Comparison of ENCODE assay signal across 8 cellular contexts in the genomic region with DNA sequence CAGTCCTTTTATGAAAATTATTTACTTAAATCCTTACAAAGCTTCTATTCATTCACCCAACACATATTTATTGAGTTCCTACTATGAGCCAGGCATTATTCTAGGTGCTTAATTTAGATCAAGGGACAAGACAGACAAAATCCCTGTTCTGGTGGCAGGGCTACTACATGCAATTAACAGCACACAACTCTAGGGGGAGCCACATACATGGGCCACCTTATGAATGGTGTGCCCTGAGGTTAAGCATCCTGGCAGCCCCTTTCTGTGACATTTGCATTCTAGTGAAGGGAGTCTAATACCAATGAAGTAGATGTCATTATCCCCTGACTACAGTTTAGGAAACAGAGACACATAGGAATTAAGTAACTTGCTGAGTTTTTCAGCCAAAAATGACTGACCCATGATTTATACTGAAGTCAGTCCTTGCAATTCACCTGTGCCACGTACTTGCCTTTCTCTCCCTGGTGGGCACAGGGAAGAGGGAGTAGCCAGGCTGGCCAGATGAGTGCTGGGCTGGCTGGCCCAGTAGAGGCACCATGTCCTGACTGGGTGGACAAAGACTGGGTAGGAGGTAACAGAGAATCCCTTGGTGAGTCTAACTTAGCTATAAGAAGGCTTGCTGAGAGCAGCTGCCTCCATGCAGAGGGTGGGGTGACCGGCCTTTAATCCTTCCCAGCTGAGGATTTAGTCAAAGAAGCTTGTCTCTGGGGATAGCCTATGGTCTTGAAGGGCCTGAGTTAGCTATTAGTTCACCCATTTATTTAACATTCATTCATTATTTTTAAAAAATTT. TPM values are rescaled to one million over a fixed set of nuclear protein-coding genes. Genes with fewer than 3 reads are reported as not detected.
DNase-seq lines count a peak whose midpoint lies in the region; ATAC-seq and TF ChIP-seq lines count a peak whose summit lies in the region.

No MANE protein-coding gene starts in this region.

- no peak overlapping the region for H3K4me3 ChIP-seq in colonic mucosa
- H3K4me3 ChIP-seq in CD8-positive, alpha-beta memory T cell (ENCODE audit: low read length) = no peak overlapping the region

- H3K27me3 Mint-ChIP-seq in stimulated activated naive CD8-positive, alpha-beta T cell treated with anti-CD3 and anti-CD28 coated beads, Interleukin-15, amount 100 ng/mL, for 72 hours = peaks cover 75% of the 10 kb centered on the region
- H3K27me3 Mint-ChIP-seq in CD8-positive, alpha-beta memory T cell = peaks cover 31 to 49% of the 10 kb centered on the region in 2 donors

- peak; percentile 30 to 35 for DNase-seq in activated T-cell treated with anti-CD3 and anti-CD28 coated beads, Interleukin-2, amount 50 U/mL, for 48 hours
- no peak for DNase-seq in activated T-cell treated with anti-CD3 and anti-CD28 coated beads, Interleukin-2, amount 50 U/mL, for 1 hour
- DNase-seq in NCI-H69 (lab: John Stamatoyannopoulos, UW) = peak; percentile 70
- DNase-seq in colonic mucosa = peak; percentile 39
- peak; percentile 7 to 15 for DNase-seq in stimulated activated naive CD8-positive, alpha-beta T cell treated with anti-CD3 and anti-CD28 coated beads, Interleukin-15, amount 100 ng/mL, for 72 hours
- no peak for DNase-seq in activated effector memory CD4-positive, alpha-beta T cell treated with anti-CD3 and anti-CD28 coated beads, Interleukin-2, amount 50 U/mL, for 16 hours
- DNase-seq in GM19238 (ENCODE audit: insufficient read length, low spot score) = no peak
- DNase-seq in CD8-positive, alpha-beta memory T cell = no peak

- H3K4me3 Mint-ChIP-seq in stimulated activated naive CD8-positive, alpha-beta T cell treated with anti-CD3 and anti-CD28 coated beads, Interleukin-15, amount 100 ng/mL, for 72 hours = no peak overlapping the region
- no peak overlapping the region for H3K4me3 Mint-ChIP-seq in CD8-positive, alpha-beta memory T cell

- peak; percentile 48 for TF ChIP-seq CTCF in colonic mucosa (IDR thresholded peaks at IDR 0.05)

- peak; percentile 45 for ATAC-seq in stimulated activated naive CD8-positive, alpha-beta T cell treated with anti-CD3 and anti-CD28 coated beads, Interleukin-15, amount 100 ng/mL, for 72 hours

- no peaks in the 10 kb centered on the region for H3K27me3 ChIP-seq in colonic mucosa
- no peaks in the 10 kb centered on the region for H3K27me3 ChIP-seq in CD8-positive, alpha-beta memory T cell (ENCODE audit: insufficient read depth, low read length, poor library complexity, severe bottlenecking)

- no peak overlapping the region for H3K27ac Mint-ChIP-seq in stimulated activated naive CD8-positive, alpha-beta T cell treated with anti-CD3 and anti-CD28 coated beads, Interleukin-15, amount 100 ng/mL, for 72 hours
- no peak overlapping the region for H3K27ac Mint-ChIP-seq in CD8-positive, alpha-beta memory T cell

- POLR2A ChIA-PET in CD8-positive, alpha-beta memory T cell (lab: Charles Lee) = no interaction called here

- no peaks in the 10 kb centered on the region for H3K9me3 Mint-ChIP-seq in stimulated activated naive CD8-positive, alpha-beta T cell treated with anti-CD3 and anti-CD28 coated beads, Interleukin-15, amount 100 ng/mL, for 72 hours
- H3K9me3 Mint-ChIP-seq in CD8-positive, alpha-beta memory T cell = no peaks in the 10 kb centered on the region

- intact Hi-C loops in colonic mucosa (cut with DNase I) = no loop called here

- H3K36me3 ChIP-seq in colonic mucosa = no peaks in the 10 kb centered on the region
- no peaks in the 10 kb centered on the region for H3K36me3 ChIP-seq in CD8-positive, alpha-beta memory T cell (ENCODE audit: insufficient read depth, low read length)

- H3K4me1 Mint-ChIP-seq in stimulated activated naive CD8-positive, alpha-beta T cell treated with anti-CD3 and anti-CD28 coated beads, Interleukin-15, amount 100 ng/mL, for 72 hours = peaks cover 4% of the 10 kb centered on the region
- H3K4me1 Mint-ChIP-seq in CD8-positive, alpha-beta memory T cell = no peaks in the 10 kb centered on the region

- H3K9me3 ChIP-seq in colonic mucosa = no peaks in the 10 kb centered on the region
- no peaks in the 10 kb centered on the region for H3K9me3 ChIP-seq in CD8-positive, alpha-beta memory T cell (ENCODE audit: low read length)

- no peaks in the 10 kb centered on the region for H3K36me3 Mint-ChIP-seq in CD8-positive, alpha-beta memory T cell

- H3K4me1 ChIP-seq in colonic mucosa = no peaks in the 10 kb centered on the region
- H3K4me1 ChIP-seq in CD8-positive, alpha-beta memory T cell (ENCODE audit: insufficient read depth, low read length) = no peaks in the 10 kb centered on the region

- no peak overlapping the region for H3K27ac ChIP-seq in colonic mucosa
- no peak overlapping the region for H3K27ac ChIP-seq in CD8-positive, alpha-beta memory T cell (ENCODE audit: low read depth, low read length)

- H3K9ac ChIP-seq in colonic mucosa (ENCODE audit: low read depth in 2 of 2, low read length in 2 of 2) = no peak overlapping the region

- CTCF ChIA-PET in CD8-positive, alpha-beta memory T cell (lab: Charles Lee) = interaction anchor here (0.9 kb wide), 1 partner anchor 17 kb away, joined by 3 read pairs; no protein-coding TSS in a partner anchor

RNA-seq across cellular contexts. Expression of a gene that starts 52.0 kb away (rescaled TPM):
- not detected for total RNA-seq in colonic mucosa
- not detected for total RNA-seq in CD8-positive, alpha-beta memory T cell
- polyA plus RNA-seq in CD8-positive, alpha-beta memory T cell = not detected

RNA-seq across cellular contexts. Expression of a gene that starts 55.3 kb away (rescaled TPM):
- 100 to 1,000 TPM; 289 to 316 TPM for total RNA-seq in colonic mucosa
- under 1 TPM; 0.20 to 0.58 TPM for total RNA-seq in CD8-positive, alpha-beta memory T cell
- not detected for polyA plus RNA-seq in CD8-positive, alpha-beta memory T cell

Comparison
In these comparisons a context has a peak if more than half of its experiments do, and no peak if none do; other contexts are left out.
1. DNase-seq: peak in activated T-cell treated with anti-CD3 and anti-CD28 coated beads, Interleukin-2, amount 50 U/mL, for 48 hours (2 of 2), NCI-H69 (single experiment), colonic mucosa (single experiment) and stimulated activated naive CD8-positive, alpha-beta T cell treated with anti-CD3 and anti-CD28 coated beads, Interleukin-15, amount 100 ng/mL, for 72 hours (2 of 2); none in activated T-cell treated with anti-CD3 and anti-CD28 coated beads, Interleukin-2, amount 50 U/mL, for 1 hour (single experiment), activated effector memory CD4-positive, alpha-beta T cell treated with anti-CD3 and anti-CD28 coated beads, Interleukin-2, amount 50 U/mL, for 16 hours (single experiment), GM19238 (single experiment) and CD8-positive, alpha-beta memory T cell (0 of 5).
2. RNA of a gene that starts 55.3 kb away (total RNA-seq): 289 to 316 TPM in colonic mucosa; 0.20 to 0.58 TPM in CD8-positive, alpha-beta memory T cell; every median in the first group is over 100 times any median in the second.